ENCODE assay signal across 8 cellular contexts in the genomic region with DNA sequence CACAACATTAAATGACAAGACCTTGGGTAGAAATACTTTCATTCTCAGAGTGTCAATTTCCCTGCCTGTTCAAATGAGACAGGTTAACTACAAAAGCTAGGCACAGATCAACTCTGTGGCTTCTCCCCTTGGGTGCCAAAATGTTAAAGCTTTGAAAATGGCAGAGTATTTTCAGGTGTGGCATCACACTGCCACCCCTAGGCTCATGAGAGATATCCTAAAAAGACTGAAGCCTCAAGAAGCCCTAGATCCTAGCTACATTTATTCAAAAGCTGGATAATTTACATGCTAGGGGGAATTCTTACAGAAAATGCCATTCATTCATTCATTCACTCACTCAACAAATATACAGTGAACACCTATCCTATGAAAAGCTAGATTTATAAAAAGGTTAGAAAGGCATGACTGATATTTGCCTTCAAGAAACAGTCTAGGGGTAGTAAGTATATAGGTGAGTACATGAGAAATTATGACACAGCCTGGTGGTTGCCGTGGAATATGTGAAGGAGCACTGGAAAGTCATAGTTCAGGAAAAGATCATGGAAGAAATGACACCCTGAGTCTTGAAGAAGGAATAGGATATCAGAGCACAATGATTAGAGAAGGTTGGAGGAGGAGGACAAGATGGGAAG. TPM values are rescaled to one million over a fixed set of nuclear protein-coding genes. Genes with fewer than 3 reads are reported as not detected.
DNase-seq lines count a peak whose midpoint lies in the region; ATAC-seq and TF ChIP-seq lines count a peak whose summit lies in the region.

No MANE protein-coding gene starts in this region.

- no peak for TF ChIP-seq POLR2A in Peyer's patch (IDR thresholded peaks at IDR 0.05)

- TF ChIP-seq CTCF in LNCAP (IDR thresholded peaks at IDR 0.05) (peak; percentile 64), WTC11 (IDR thresholded peaks at IDR 0.05) (no peak), Peyer's patch (IDR thresholded peaks at IDR 0.05) (peak in 3 of 6 experiments; percentile 37 to 41 (median 38))

- H3K36me3 Mint-ChIP-seq in WTC11 = no peaks in the 10 kb centered on the region

- DNase-seq in DMS53 (lab: John Stamatoyannopoulos, UW) (peak; percentile 83), WTC11 (ENCODE audit: low spot score) (no peak), inferior parietal cortex (ENCODE audit: extremely low spot score) (peak; percentile 72), UCSD-AML1 (lab: John Stamatoyannopoulos, UW; ENCODE audit: unreplicated experiment) (no peak), Peyer's patch (no peak), mucosa of gallbladder (ENCODE audit: low spot score) (no peak)

- no peaks in the 10 kb centered on the region for H3K9me3 ChIP-seq in Peyer's patch

- H3K27ac ChIP-seq in Peyer's patch = no peak overlapping the region

- ATAC-seq in WTC11 (peak; percentile 38), GM21515 (IDR thresholded peaks at IDR 0.05; ENCODE audit: unreplicated experiment) (no peak)

- no peak overlapping the region for H3K4me3 Mint-ChIP-seq in WTC11

- CTCF ChIA-PET in WTC11 (lab: Charles Lee) = interaction anchor here (0.6 to 4.5 kb wide), 32 partner anchors 13 to 604 kb away, joined by 3 to 61 read pairs (median 4); a partner anchor contains a TSS

- peaks cover 45% of the 10 kb centered on the region for H3K4me1 Mint-ChIP-seq in WTC11

- H3K4me1 ChIP-seq in Peyer's patch = peaks cover 0 to 11% (median 4%) of the 10 kb centered on the region in 4 donors

- H3K27me3 ChIP-seq in Peyer's patch = no peaks in the 10 kb centered on the region

- POLR2A ChIA-PET in WTC11 (lab: Charles Lee) = no interaction called here

- H3K4me3 ChIP-seq in Peyer's patch = no peak overlapping the region

- no peaks in the 10 kb centered on the region for H3K9me3 Mint-ChIP-seq in WTC11

- no peaks in the 10 kb centered on the region for H3K27me3 Mint-ChIP-seq in WTC11 (ENCODE audit: low read depth)

- peak overlapping the region; percentile 69; the same call in 1 of the 2 replicates for H3K27ac Mint-ChIP-seq in WTC11

- no peaks in the 10 kb centered on the region for H3K36me3 ChIP-seq in Peyer's patch

TF ChIP-seq in WTC11, 78 proteins besides CTCF, POLR2A, EP300 and RAD21:
- TF ChIP-seq NFYB (CRISPR knock-in tag; conservative IDR thresholded peaks at IDR 0.05; ENCODE audit: low read depth) (no peak), ZNF317 (CRISPR knock-in tag; IDR thresholded peaks at IDR 0.05; ENCODE audit: borderline replicate concordance, low read depth) (no peak), ZNF232 (CRISPR knock-in tag; IDR thresholded peaks at IDR 0.05) (no peak), ZNF423 (CRISPR knock-in tag; IDR thresholded peaks at IDR 0.05) (no peak), JUN (CRISPR knock-in tag; IDR thresholded peaks at IDR 0.05) (no peak), RORB (CRISPR knock-in tag; IDR thresholded peaks at IDR 0.05) (no peak), JAZF1 (CRISPR knock-in tag; IDR thresholded peaks at IDR 0.05) (no peak), ZNF121 (CRISPR knock-in tag; IDR thresholded peaks at IDR 0.05) (no peak), MYBL2 (CRISPR knock-in tag; IDR thresholded peaks at IDR 0.05) (no peak), CBFB (CRISPR knock-in tag; IDR thresholded peaks at IDR 0.05; ENCODE audit: low read depth) (no peak), ZNF416 (CRISPR knock-in tag; IDR thresholded peaks at IDR 0.05) (no peak), SMAD4 (CRISPR knock-in tag; IDR thresholded peaks at IDR 0.05) (no peak), PRRX2 (CRISPR knock-in tag; IDR thresholded peaks at IDR 0.05) (no peak), ELF4 (CRISPR knock-in tag; IDR thresholded peaks at IDR 0.05; ENCODE audit: low read depth) (no peak)
- TF ChIP-seq, protein P1, sequence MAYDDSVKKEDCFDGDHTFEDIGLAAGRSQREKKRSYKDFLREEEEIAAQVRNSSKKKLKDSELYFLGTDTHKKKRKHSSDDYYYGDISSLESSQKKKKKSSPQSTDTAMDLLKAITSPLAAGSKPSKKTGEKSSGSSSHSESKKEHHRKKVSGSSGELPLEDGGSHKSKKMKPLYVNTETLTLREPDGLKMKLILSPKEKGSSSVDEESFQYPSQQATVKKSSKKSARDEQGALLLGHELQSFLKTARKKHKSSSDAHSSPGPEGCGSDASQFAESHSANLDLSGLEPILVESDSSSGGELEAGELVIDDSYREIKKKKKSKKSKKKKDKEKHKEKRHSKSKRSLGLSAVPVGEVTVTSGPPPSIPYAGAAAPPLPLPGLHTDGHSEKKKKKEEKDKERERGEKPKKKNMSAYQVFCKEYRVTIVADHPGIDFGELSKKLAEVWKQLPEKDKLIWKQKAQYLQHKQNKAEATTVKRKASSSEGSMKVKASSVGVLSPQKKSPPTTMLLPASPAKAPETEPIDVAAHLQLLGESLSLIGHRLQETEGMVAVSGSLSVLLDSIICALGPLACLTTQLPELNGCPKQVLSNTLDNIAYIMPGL (CRISPR knock-in tag; IDR thresholded peaks at IDR 0.05) = no peak
- TF ChIP-seq, protein P2, sequence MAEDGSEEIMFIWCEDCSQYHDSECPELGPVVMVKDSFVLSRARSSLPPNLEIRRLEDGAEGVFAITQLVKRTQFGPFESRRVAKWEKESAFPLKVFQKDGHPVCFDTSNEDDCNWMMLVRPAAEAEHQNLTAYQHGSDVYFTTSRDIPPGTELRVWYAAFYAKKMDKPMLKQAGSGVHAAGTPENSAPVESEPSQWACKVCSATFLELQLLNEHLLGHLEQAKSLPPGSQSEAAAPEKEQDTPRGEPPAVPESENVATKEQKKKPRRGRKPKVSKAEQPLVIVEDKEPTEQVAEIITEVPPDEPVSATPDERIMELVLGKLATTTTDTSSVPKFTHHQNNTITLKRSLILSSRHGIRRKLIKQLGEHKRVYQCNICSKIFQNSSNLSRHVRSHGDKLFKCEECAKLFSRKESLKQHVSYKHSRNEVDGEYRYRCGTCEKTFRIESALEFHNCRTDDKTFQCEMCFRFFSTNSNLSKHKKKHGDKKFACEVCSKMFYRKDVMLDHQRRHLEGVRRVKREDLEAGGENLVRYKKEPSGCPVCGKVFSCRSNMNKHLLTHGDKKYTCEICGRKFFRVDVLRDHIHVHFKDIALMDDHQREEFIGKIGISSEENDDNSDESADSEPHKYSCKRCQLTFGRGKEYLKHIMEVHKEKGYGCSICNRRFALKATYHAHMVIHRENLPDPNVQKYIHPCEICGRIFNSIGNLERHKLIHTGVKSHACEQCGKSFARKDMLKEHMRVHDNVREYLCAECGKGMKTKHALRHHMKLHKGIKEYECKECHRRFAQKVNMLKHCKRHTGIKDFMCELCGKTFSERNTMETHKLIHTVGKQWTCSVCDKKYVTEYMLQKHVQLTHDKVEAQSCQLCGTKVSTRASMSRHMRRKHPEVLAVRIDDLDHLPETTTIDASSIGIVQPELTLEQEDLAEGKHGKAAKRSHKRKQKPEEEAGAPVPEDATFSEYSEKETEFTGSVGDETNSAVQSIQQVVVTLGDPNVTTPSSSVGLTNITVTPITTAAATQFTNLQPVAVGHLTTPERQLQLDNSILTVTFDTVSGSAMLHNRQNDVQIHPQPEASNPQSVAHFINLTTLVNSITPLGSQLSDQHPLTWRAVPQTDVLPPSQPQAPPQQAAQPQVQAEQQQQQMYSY (CRISPR knock-in tag; IDR thresholded peaks at IDR 0.05) = no peak

RNA-seq across cellular contexts. Expression of a gene that starts 15.9 kb away (rescaled TPM):
- total RNA-seq in WTC11 (2021) (67.9 to 80.0 TPM (median 79.2 TPM) in 3 replicates), Peyer's patch (10 to 100 TPM; 22.1 to 36.7 (median 23.4) TPM), mucosa of gallbladder (109 TPM)

Comparison
In these comparisons a context has a peak if more than half of its experiments do, and no peak if none do; other contexts are left out.
1. DNase-seq: peak in DMS53 (single experiment) and inferior parietal cortex (single experiment); none in WTC11 (single experiment), UCSD-AML1 (single experiment), Peyer's patch (0 of 3) and mucosa of gallbladder (single experiment).